In the genomic region with DNA sequence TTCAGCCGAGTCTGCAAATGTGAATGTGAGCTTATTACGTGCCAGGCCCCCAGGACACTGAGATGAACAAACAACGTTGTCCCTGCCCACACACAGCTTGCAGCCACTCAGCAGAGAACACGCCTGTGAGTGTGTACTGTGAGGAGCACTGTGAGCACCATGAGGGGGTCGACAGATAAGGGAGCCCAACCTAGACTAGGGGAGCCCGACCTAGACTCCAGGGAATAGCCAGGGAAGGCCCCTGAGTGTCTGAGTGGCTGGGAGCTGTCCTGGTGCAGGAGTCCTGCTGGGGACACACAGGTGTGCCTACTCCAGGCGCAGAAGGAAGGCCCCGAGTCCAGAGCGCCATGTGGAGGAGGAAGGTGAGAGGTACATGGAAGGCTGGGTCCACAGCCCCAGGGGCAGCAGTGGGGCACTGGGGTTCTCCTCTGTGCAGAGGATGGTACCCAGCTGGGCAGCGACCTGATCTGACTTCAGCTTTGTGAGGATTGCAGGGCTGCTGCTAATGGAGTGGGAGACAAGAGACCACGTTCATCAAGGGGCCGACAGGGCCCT, we compare ENCODE assay signal across 14 cellular contexts. TPM values are rescaled to one million over a fixed set of nuclear protein-coding genes. Genes with fewer than 3 reads are reported as not detected.
DNase-seq lines count a peak whose midpoint lies in the region; ATAC-seq and TF ChIP-seq lines count a peak whose summit lies in the region.
"Had no signal": no experiment of that assay in that cellular context is flagged by ENCODE, and none has a peak within 500 bp of the region (broad histone marks: within the 10 kb centered on the region; RNA-seq: fewer than 3 reads in every experiment).

No MANE protein-coding gene starts in this region.

- peaks cover 0 to 74% of the 10 kb centered on the region in 2 experiments; a peak in 2 of 4 replicates for H3K4me1 ChIP-seq in SK-N-SH (ENCODE audit: control insufficient read depth in 1 of 2, insufficient read depth in 2 of 2, low read depth in 1 of 2, low read length in 1 of 2)
- peaks cover 80 to 90% (median 83%) of the 10 kb centered on the region in 3 donors for H3K4me1 ChIP-seq in skeletal muscle tissue (ENCODE audit: control insufficient read depth in 3 of 3, insufficient read depth in 3 of 3, low read length in 3 of 3)
- H3K4me1 ChIP-seq in CD8-positive, alpha-beta T cell (ENCODE audit: insufficient read depth, low read length), result no peaks in the 10 kb centered on the region

- no peak overlapping the region for H3K4me2 ChIP-seq in SK-N-SH

- no peaks in the 10 kb centered on the region for H3K36me3 Mint-ChIP-seq in CD8-positive, alpha-beta T cell
- H3K36me3 Mint-ChIP-seq: naive B cell had no signal

- no peak overlapping the region for H3K4me3 ChIP-seq in SK-N-SH (ENCODE audit: low read depth in 2 of 2, low read length in 1 of 2)
- peak overlapping the region; percentile 28 to 66 (median 39) for H3K4me3 ChIP-seq in skeletal muscle tissue (ENCODE audit: low read length in 3 of 3)
- H3K4me3 ChIP-seq in CD8-positive, alpha-beta T cell (ENCODE audit: low read depth, low read length), result no peak overlapping the region
- H3K4me3 ChIP-seq: SJCRH30, thyroid gland had no signal

- ATAC-seq in left colon, result peak; percentile 47
- ATAC-seq in HG02970 (IDR thresholded peaks at IDR 0.05; ENCODE audit: low FRiP score, unreplicated experiment), result no peak
- ATAC-seq in CD8-positive, alpha-beta T cell, result no peak

- H3K9me2 ChIP-seq in SK-N-SH, result no peaks in the 10 kb centered on the region

- H3K36me3 ChIP-seq in SK-N-SH (replicated peaks in 1 of 2; ENCODE audit: control insufficient read depth in 1 of 2, insufficient read depth in 2 of 2, low read length in 1 of 2) (no peaks in the 10 kb centered on the region), skeletal muscle tissue (ENCODE audit: control insufficient read depth in 3 of 3, insufficient read depth in 3 of 3, low read length in 3 of 3) (peaks cover 0 to 3% (median 2%) of the 10 kb centered on the region in 3 donors)
- H3K36me3 ChIP-seq in CD8-positive, alpha-beta T cell (ENCODE audit: insufficient read depth, low read length), result no peaks in the 10 kb centered on the region
- H3K36me3 ChIP-seq: SJCRH30, thyroid gland had no signal

- H3K4me3 Mint-ChIP-seq in CD8-positive, alpha-beta T cell, result no peak overlapping the region
- H3K4me3 Mint-ChIP-seq: dendritic cell treated with granulocyte-macrophage colony-stimulating factor and Interleukin-4, amounts not matched to agents 40 ng/mL and 50 ng/mL, for 4 days had no signal

- DNase-seq in DMS79 (lab: John Stamatoyannopoulos, UW), result peak; percentile 53
- no peak for DNase-seq in DMS79 treated with DMSO at 0.1 percent for 48 hours (lab: John Stamatoyannopoulos, UW)
- DNase-seq in SK-N-SH, result no peak
- DNase-seq in left colon, result peak; percentile 38 to 60
- DNase-seq in erythroblast (lab: John Stamatoyannopoulos, UW), result no peak
- no peak for DNase-seq in CD8-positive, alpha-beta T cell
- DNase-seq: HCEC 1CT, naive B cell had no signal

- H3K9me3 ChIP-seq in SK-N-SH, result no peaks in the 10 kb centered on the region
- no peaks in the 10 kb centered on the region for H3K9me3 ChIP-seq in skeletal muscle tissue (ENCODE audit: control insufficient read depth in 3 of 3, low read length in 3 of 3)
- no peaks in the 10 kb centered on the region for H3K9me3 ChIP-seq in CD8-positive, alpha-beta T cell (ENCODE audit: low read length)
- H3K9me3 ChIP-seq: SJCRH30, thyroid gland had no signal

- H3K27ac ChIP-seq in SK-N-SH (ENCODE audit: low read depth in 2 of 2, low read length in 1 of 2) (peak overlapping the region in 1 of 2 experiments; percentile 99; a peak in 2 of 4 replicates), skeletal muscle tissue (ENCODE audit: low read depth, low read length) (peak overlapping the region; percentile 77)
- H3K27ac ChIP-seq in CD8-positive, alpha-beta T cell (ENCODE audit: low read depth, low read length), result no peak overlapping the region
- H3K27ac ChIP-seq: 22Rv1, SJCRH30, thyroid gland had no signal

- no peaks in the 10 kb centered on the region for H3K79me2 ChIP-seq in SK-N-SH (ENCODE audit: insufficient read depth)

- no peak for TF ChIP-seq EP300 in SK-N-SH (IDR thresholded peaks at IDR 0.05; ENCODE audit: borderline replicate concordance in 1 of 2, low read depth in 1 of 2, low read length in 1 of 2)

- H3K9ac ChIP-seq in SK-N-SH (no peak overlapping the region), skeletal muscle tissue (ENCODE audit: low read depth in 1 of 3, low read length in 3 of 3) (peak overlapping the region; percentile 59 to 81 (median 61))

- CTCF ChIA-PET in SK-N-SH (lab: Yijun Ruan, JAX), result interaction anchor here (0.6 to 4.7 kb wide), 10 partner anchors 10 to 242 kb away, joined by 3 to 38 read pairs (median 5); partner anchors contain the start of gene MGLL
- CTCF ChIA-PET in CD8-positive, alpha-beta T cell (lab: Charles Lee), result no interaction called here

- no peaks in the 10 kb centered on the region for H3K27me3 ChIP-seq in SK-N-SH (ENCODE audit: insufficient read depth)
- H3K27me3 ChIP-seq in skeletal muscle tissue (ENCODE audit: control insufficient read depth in 3 of 3, insufficient read depth in 3 of 3, low read length in 3 of 3), result no peaks in the 10 kb centered on the region
- no peaks in the 10 kb centered on the region for H3K27me3 ChIP-seq in CD8-positive, alpha-beta T cell (ENCODE audit: insufficient read depth, low read length)
- H3K27me3 ChIP-seq: SJCRH30, thyroid gland had no signal

- H3K27ac Mint-ChIP-seq in CD8-positive, alpha-beta T cell, result no peak overlapping the region
- H3K27ac Mint-ChIP-seq: dendritic cell treated with granulocyte-macrophage colony-stimulating factor and Interleukin-4, amounts not matched to agents 40 ng/mL and 50 ng/mL, for 4 days had no signal

- H4K20me1 ChIP-seq in SK-N-SH (ENCODE audit: insufficient read depth), result no peaks in the 10 kb centered on the region

- POLR2A ChIA-PET in SK-N-SH (lab: Yijun Ruan, JAX), result interaction anchor here (2.4 to 2.5 kb wide), 2 partner anchors 11 to 89 kb away, joined by 12 to 14 read pairs; no protein-coding TSS in a partner anchor
- POLR2A ChIA-PET in CD8-positive, alpha-beta T cell (lab: Charles Lee), result no interaction called here

- no peak for TF ChIP-seq CTCF in SK-N-SH (IDR thresholded peaks at IDR 0.05)
- no peak for TF ChIP-seq CTCF in CD8-positive, alpha-beta T cell (IDR thresholded peaks at IDR 0.05)

- H3K9me3 Mint-ChIP-seq in CD8-positive, alpha-beta T cell, result no peaks in the 10 kb centered on the region
- H3K9me3 Mint-ChIP-seq: dendritic cell treated with granulocyte-macrophage colony-stimulating factor and Interleukin-4, amounts not matched to agents 40 ng/mL and 50 ng/mL, for 4 days; naive B cell had no signal

- H3F3A ChIP-seq in SK-N-SH (replicated peaks; ENCODE audit: insufficient read depth), result no peaks in the 10 kb centered on the region

- TF ChIP-seq RAD21 in SK-N-SH (IDR thresholded peaks at IDR 0.05; ENCODE audit: low read length), result no peak

- intact Hi-C loops in left colon (cut with DNase I, micrococcal nuclease), result no loop called here
- intact Hi-C loops in CD8-positive, alpha-beta T cell (cut with DNase I, micrococcal nuclease), result no loop called here

- H3K27me3 Mint-ChIP-seq in CD8-positive, alpha-beta T cell (ENCODE audit: low read depth), result peaks cover 1% of the 10 kb centered on the region

- TF ChIP-seq POLR2A in erythroblast (IDR thresholded peaks at IDR 0.05; ENCODE audit: low read length), result no peak

- no peaks in the 10 kb centered on the region for H3K4me1 Mint-ChIP-seq in CD8-positive, alpha-beta T cell (ENCODE audit: low read depth)

- 61% methylated on average over 8 of the region's 12 CpGs for WGBS in SK-N-SH (ENCODE audit: low lambda C conversion rate)

- no peak overlapping the region for H2AFZ ChIP-seq in SK-N-SH (ENCODE audit: low read depth)

TF ChIP-seq in SK-N-SH, 30 proteins besides CTCF, POLR2A, EP300 and RAD21:
- TF ChIP-seq PBX3 (IDR thresholded peaks at IDR 0.05) (no peak), FOSL2 (IDR thresholded peaks at IDR 0.05; ENCODE audit: borderline replicate concordance, low read depth) (no peak)
- TF ChIP-seq, protein P1, sequence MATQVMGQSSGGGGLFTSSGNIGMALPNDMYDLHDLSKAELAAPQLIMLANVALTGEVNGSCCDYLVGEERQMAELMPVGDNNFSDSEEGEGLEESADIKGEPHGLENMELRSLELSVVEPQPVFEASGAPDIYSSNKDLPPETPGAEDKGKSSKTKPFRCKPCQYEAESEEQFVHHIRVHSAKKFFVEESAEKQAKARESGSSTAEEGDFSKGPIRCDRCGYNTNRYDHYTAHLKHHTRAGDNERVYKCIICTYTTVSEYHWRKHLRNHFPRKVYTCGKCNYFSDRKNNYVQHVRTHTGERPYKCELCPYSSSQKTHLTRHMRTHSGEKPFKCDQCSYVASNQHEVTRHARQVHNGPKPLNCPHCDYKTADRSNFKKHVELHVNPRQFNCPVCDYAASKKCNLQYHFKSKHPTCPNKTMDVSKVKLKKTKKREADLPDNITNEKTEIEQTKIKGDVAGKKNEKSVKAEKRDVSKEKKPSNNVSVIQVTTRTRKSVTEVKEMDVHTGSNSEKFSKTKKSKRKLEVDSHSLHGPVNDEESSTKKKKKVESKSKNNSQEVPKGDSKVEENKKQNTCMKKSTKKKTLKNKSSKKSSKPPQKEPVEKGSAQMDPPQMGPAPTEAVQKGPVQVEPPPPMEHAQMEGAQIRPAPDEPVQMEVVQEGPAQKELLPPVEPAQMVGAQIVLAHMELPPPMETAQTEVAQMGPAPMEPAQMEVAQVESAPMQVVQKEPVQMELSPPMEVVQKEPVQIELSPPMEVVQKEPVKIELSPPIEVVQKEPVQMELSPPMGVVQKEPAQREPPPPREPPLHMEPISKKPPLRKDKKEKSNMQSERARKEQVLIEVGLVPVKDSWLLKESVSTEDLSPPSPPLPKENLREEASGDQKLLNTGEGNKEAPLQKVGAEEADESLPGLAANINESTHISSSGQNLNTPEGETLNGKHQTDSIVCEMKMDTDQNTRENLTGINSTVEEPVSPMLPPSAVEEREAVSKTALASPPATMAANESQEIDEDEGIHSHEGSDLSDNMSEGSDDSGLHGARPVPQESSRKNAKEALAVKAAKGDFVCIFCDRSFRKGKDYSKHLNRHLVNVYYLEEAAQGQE (IDR thresholded peaks at IDR 0.05; ENCODE audit: low read depth, low read length), result 0 out of 2 replicates have a peak, but pooled peaks have one; percentile 28
TF ChIP-seq in SK-N-SH: peak in this region for 1.

RNA-seq across cellular contexts. Expression of gene MGLL, which starts 36.5 kb away (rescaled TPM):
- 2.0 and 2.2 TPM in 2 replicates for polyA plus RNA-seq in SK-N-SH (2012; rRNA removed)
- 1.7 and 2.7 TPM in 2 replicates for polyA plus RNA-seq in SK-N-SH (2012; cell fraction: cytosol; rRNA removed)
- polyA plus RNA-seq in SK-N-SH (2012; cell fraction: nucleus; rRNA removed), result 2.2 and 3.7 TPM in 2 replicates
- total RNA-seq in left colon (100 to 1,000 TPM; 271 to 338 TPM), skeletal muscle tissue (12.5 TPM)
- total RNA-seq in CD8-positive, alpha-beta T cell, result 1 to 10 TPM in 1 of 2 experiments, under 1 TPM in 1; 0.33 to 1.1 TPM

Comparison
In these comparisons a context has a peak if more than half of its experiments do, and no peak if none do; other contexts are left out.
1. DNase-seq: peak in DMS79 (single experiment) and left colon (2 of 2); none in DMS79 treated with DMSO at 0.1 percent for 48 hours (single experiment), SK-N-SH (single experiment), erythroblast (0 of 2) and CD8-positive, alpha-beta T cell (0 of 7).
2. H3K4me3 ChIP-seq: peak in skeletal muscle tissue (3 of 3); none in SK-N-SH (0 of 2) and CD8-positive, alpha-beta T cell (single experiment).
3. RNA of gene MGLL, which starts 36.5 kb away (total RNA-seq): 271 to 338 TPM in left colon; 12.5 TPM in skeletal muscle tissue (single experiment) and 0.33 to 1.1 TPM in CD8-positive, alpha-beta T cell; every median in the first group is over 10 times any median in the second.